In the genomic region with DNA sequence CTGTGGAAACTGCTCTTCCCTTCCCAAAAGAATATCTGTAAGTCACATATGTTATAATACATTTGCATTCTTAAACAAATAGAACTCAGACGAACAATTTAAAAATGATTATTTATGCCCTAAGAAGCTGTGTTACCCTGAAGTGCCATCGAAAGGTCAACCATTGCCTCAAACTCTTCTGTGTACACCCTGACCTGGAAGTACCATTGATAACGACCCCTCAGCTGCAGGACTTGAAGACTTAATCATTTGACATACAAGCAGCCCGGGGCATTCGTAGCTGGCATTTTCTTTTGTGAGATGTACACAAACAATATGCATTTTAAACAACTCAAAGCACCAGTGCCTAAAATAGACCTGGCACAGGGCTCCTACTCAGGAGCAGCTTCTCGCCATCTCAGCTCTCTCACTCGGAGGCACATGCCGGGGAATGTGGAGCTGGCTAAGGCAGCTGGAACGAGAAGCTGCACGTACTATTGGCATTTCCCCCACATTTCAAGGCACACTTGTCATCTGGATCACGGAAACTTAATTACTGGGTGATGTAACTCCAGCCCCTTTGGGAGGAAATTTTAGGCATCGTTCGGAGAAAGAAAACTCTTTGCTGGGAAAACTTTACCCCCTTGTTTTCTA, we compare ENCODE assay signal across 18 cellular contexts.
DNase-seq lines count a peak whose midpoint lies in the region; ATAC-seq and TF ChIP-seq lines count a peak whose summit lies in the region.
"Had no signal": no experiment of that assay in that cellular context is flagged by ENCODE, and none has a peak within 500 bp of the region (broad histone marks: within the 10 kb centered on the region; RNA-seq: fewer than 3 reads in every experiment).

No MANE protein-coding gene starts in this region.

- peak; percentile 77 to 83 for ATAC-seq in left cardiac atrium
- ATAC-seq: activated CD8-positive, alpha-beta T cell treated with anti-CD3 and anti-CD28 coated beads, Interleukin-2, amount 10 ng/mL, durations not matched to agents 7 days and 5 days; activated T-helper 17 cell treated with anti-CD3 and anti-CD28 coated beads, Interleukin-2, amount 50 U/mL, for 72 hours; CD8-positive, alpha-beta T cell; HCT116; HepG2; naive thymus-derived CD4-positive, alpha-beta T cell; Panc1 had no signal

- TF ChIP-seq CTCF in astrocyte of the spinal cord (IDR thresholded peaks at IDR 0.05; ENCODE audit: low read depth, low read length) (no peak), suprapubic skin (IDR thresholded peaks at IDR 0.05) (no peak), esophagus squamous epithelium (IDR thresholded peaks at IDR 0.05) (no peak)

- H3K4me1 ChIP-seq in suprapubic skin = peaks cover 5% of the 10 kb centered on the region
- no peaks in the 10 kb centered on the region for H3K4me1 ChIP-seq in esophagus squamous epithelium
- H3K4me1 ChIP-seq: stomach had no signal

- intact Hi-C loops in left cardiac atrium (cut with DNase I) = no loop called here
- intact Hi-C loops in esophagus squamous epithelium (cut with DNase I) = no loop called here

- H3K27ac ChIP-seq in suprapubic skin (peak overlapping the region; percentile 40), esophagus squamous epithelium (no peak overlapping the region)
- H3K27ac ChIP-seq: stomach had no signal

- TF ChIP-seq EP300 in suprapubic skin (IDR thresholded peaks at IDR 0.05) = no peak

- H3K9me3 ChIP-seq in suprapubic skin (no peaks in the 10 kb centered on the region), esophagus squamous epithelium (no peaks in the 10 kb centered on the region)
- H3K9me3 ChIP-seq: stomach had no signal

- H3K27me3 ChIP-seq in suprapubic skin (no peaks in the 10 kb centered on the region), esophagus squamous epithelium (no peaks in the 10 kb centered on the region)
- H3K27me3 ChIP-seq: stomach had no signal

- TF ChIP-seq POLR2A in suprapubic skin (IDR thresholded peaks at IDR 0.05) (no peak), esophagus squamous epithelium (IDR thresholded peaks at IDR 0.05) (no peak)

- peak; percentile 67 for DNase-seq in EH (ENCODE audit: low read depth)
- peak; percentile 4 for DNase-seq in astrocyte of the spinal cord (ENCODE audit: low read depth, low spot score)
- DNase-seq in left cardiac atrium = peak; percentile 28
- DNase-seq in suprapubic skin (ENCODE audit: low spot score in 2 of 2) = peak in 1 of 2 donors; percentile 61
- no peak for DNase-seq in OCI-M2 (lab: John Stamatoyannopoulos, UW; ENCODE audit: unreplicated experiment)
- no peak for DNase-seq in DMS79 (lab: John Stamatoyannopoulos, UW)
- DNase-seq in esophagus squamous epithelium (lab: John Stamatoyannopoulos, UW) = no peak
- no peak for DNase-seq in NCI-H1092 treated with DMSO at 0.1 percent for 48 hours (lab: John Stamatoyannopoulos, UW)
- DNase-seq: activated CD8-positive, alpha-beta T cell treated with anti-CD3 and anti-CD28 coated beads, Interleukin-2, amount 10 ng/mL, durations not matched to agents 7 days and 5 days; CD8-positive, alpha-beta T cell; naive thymus-derived CD4-positive, alpha-beta T cell; NCI-H2081; NCI-H69; stomach had no signal

- H3K4me3 ChIP-seq in astrocyte of the spinal cord (ENCODE audit: low read depth, low read length) (no peak overlapping the region), suprapubic skin (no peak overlapping the region), esophagus squamous epithelium (no peak overlapping the region)
- H3K4me3 ChIP-seq: stomach had no signal

- in situ Hi-C loops in astrocyte of the spinal cord (cut with HindIII; ENCODE audit: low sequenced_read_pairs) = no loop called here

- no peaks in the 10 kb centered on the region for H3K36me3 ChIP-seq in suprapubic skin
- H3K36me3 ChIP-seq in esophagus squamous epithelium = no peaks in the 10 kb centered on the region
- H3K36me3 ChIP-seq: stomach had no signal

- WGBS in suprapubic skin = 30% methylated on average over 13 of the region's 13 CpGs
- 45 to 61% methylated on average over 9 to 13 of the region's 13 CpGs for WGBS in esophagus squamous epithelium, 2 donors

Comparison
In these comparisons a context has a peak if more than half of its experiments do, and no peak if none do; other contexts are left out.
1. DNase-seq: peak in EH (single experiment), astrocyte of the spinal cord (single experiment) and left cardiac atrium (single experiment); none in OCI-M2 (single experiment), DMS79 (single experiment), esophagus squamous epithelium (single experiment) and NCI-H1092 treated with DMSO at 0.1 percent for 48 hours (single experiment).